ENCODE assay signal across 3 cellular contexts in genomic region chr7:149633976-149634945, GRCh38.
TF ChIP-seq lines count a peak whose summit lies in the region.

No MANE protein-coding gene starts in this region.

TF ChIP-seq in A549, 52 proteins besides CTCF, POLR2A, EP300 and RAD21:
- TF ChIP-seq CHD2 (IDR thresholded peaks at IDR 0.05; ENCODE audit: low read length, partially characterized antibody) = no peak
- peak; percentile 92 for TF ChIP-seq MAFK (IDR thresholded peaks at IDR 0.05; ENCODE audit: partially characterized antibody)
- TF ChIP-seq HOXA7 (CRISPR knock-in tag; IDR thresholded peaks at IDR 0.05) = no peak
- TF ChIP-seq CBX2 (IDR thresholded peaks at IDR 0.05; ENCODE audit: borderline replicate concordance, low read depth) = no peak
- no peak for TF ChIP-seq RFX5 (IDR thresholded peaks at IDR 0.05)
- no peak for TF ChIP-seq USF2 (IDR thresholded peaks at IDR 0.05)
- TF ChIP-seq TFCP2L1 (CRISPR knock-in tag; IDR thresholded peaks at IDR 0.05) = no peak

TF ChIP-seq in IMR-90, 13 proteins besides CTCF, POLR2A, EP300 and RAD21:
- TF ChIP-seq MAFK (IDR thresholded peaks at IDR 0.05; ENCODE audit: low read depth, low read length) (peak; percentile 88), MAZ (IDR thresholded peaks at IDR 0.05; ENCODE audit: borderline replicate concordance, low read depth, low read length) (no peak)

TF ChIP-seq in HepG2, 621 proteins besides CTCF, POLR2A, EP300 and RAD21:
- TF ChIP-seq MAFK (conservative IDR thresholded peaks at IDR 0.05 in 1 of 2, IDR thresholded peaks at IDR 0.05 in 1 of 2; ENCODE audit: low read length in 2 of 2) = peak; percentile 94 to 96
- no peak for TF ChIP-seq ZNF549 (CRISPR knock-in tag; IDR thresholded peaks at IDR 0.05)
- no peak for TF ChIP-seq GPN1 (CRISPR knock-in tag; IDR thresholded peaks at IDR 0.05; ENCODE audit: borderline replicate concordance)
- TF ChIP-seq MAFF (IDR thresholded peaks at IDR 0.05; ENCODE audit: low read depth, low read length) = peak; percentile 93
